18 cellular contexts compared by ENCODE assay signal in the genomic region with DNA sequence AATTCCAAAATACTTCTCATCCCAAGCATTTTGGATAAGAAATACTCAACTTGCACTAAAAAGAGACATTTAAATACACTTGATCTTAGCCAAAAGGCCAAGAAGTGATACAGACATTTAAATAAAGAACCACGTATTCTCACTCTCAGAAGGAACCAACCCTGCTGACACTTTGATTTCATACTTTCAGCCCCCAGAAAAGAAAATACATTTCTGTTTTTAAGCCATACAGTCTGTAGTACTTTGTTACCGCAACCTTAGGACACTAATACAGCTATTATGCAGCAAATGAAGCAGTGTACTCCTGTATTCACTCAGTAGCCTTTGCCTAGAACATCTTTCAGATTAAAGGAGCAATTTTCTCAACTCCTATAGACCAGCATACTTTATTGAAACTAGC.
A peak's percentile ranks its signal among the peaks of the same experiment; 100 is the strongest.
DNase-seq lines count a peak whose midpoint lies in the region; ATAC-seq lines count a peak whose summit lies in the region.
"Had no signal": no experiment of that assay in that cellular context is flagged by ENCODE, and none has a peak within 500 bp of the region (broad histone marks: within the 10 kb centered on the region; RNA-seq: fewer than 3 reads in every experiment).

No MANE protein-coding gene starts in this region.

- peaks cover 8 to 18% (median 11%) of the 10 kb centered on the region in 3 donors for H3K4me1 Mint-ChIP-seq in T-cell

- no peaks in the 10 kb centered on the region for H3K9me3 ChIP-seq in right cardiac atrium (ENCODE audit: control insufficient read depth, low read length)
- H3K9me3 ChIP-seq: adrenal gland, lower lobe of right lung, psoas muscle, thyroid gland had no signal

- H3K4me3 Mint-ChIP-seq in T-cell: no peak overlapping the region
- H3K4me3 Mint-ChIP-seq: activated CD4-positive, alpha-beta memory T cell treated with anti-CD3 and anti-CD28 coated beads for 36 hours; central memory CD8-positive, alpha-beta T cell; naive thymus-derived CD8-positive, alpha-beta T cell had no signal

- intact Hi-C loops in right cardiac atrium (cut with DNase I): loop anchor here in 1 of 4 donors (10.0 kb wide), 1 partner anchor 89 kb away; the partner anchor contains the start of gene TBC1D5

- no peaks in the 10 kb centered on the region for H3K36me3 Mint-ChIP-seq in T-cell
- H3K36me3 Mint-ChIP-seq: activated CD4-positive, alpha-beta memory T cell treated with anti-CD3 and anti-CD28 coated beads for 36 hours had no signal

- peak; percentile 63 for ATAC-seq in GM19035 (IDR thresholded peaks at IDR 0.05; ENCODE audit: unreplicated experiment)
- peak; percentile 81 for ATAC-seq in GM21786 (IDR thresholded peaks at IDR 0.05; ENCODE audit: unreplicated experiment)
- ATAC-seq in HG03108 (IDR thresholded peaks at IDR 0.05; ENCODE audit: unreplicated experiment): peak; percentile 69
- ATAC-seq in T-cell (replicated peaks in 1 of 4): no peak
- ATAC-seq in right cardiac atrium: no peak
- ATAC-seq: lower lobe of right lung; naive thymus-derived CD8-positive, alpha-beta T cell; psoas muscle had no signal

- H3K4me3 ChIP-seq in right cardiac atrium (ENCODE audit: low read length): no peak overlapping the region
- H3K4me3 ChIP-seq: adrenal gland, lower lobe of right lung, psoas muscle, thyroid gland had no signal

- no peaks in the 10 kb centered on the region for H3K9me3 Mint-ChIP-seq in T-cell
- H3K9me3 Mint-ChIP-seq: activated CD4-positive, alpha-beta memory T cell treated with anti-CD3 and anti-CD28 coated beads for 36 hours; central memory CD8-positive, alpha-beta T cell; naive thymus-derived CD8-positive, alpha-beta T cell had no signal

- no peaks in the 10 kb centered on the region for H3K4me1 ChIP-seq in right cardiac atrium (ENCODE audit: control insufficient read depth, insufficient read depth, low read length)
- H3K4me1 ChIP-seq: lower lobe of right lung, psoas muscle, thyroid gland had no signal

- H3K27me3 Mint-ChIP-seq in T-cell: no peaks in the 10 kb centered on the region
- H3K27me3 Mint-ChIP-seq: activated CD4-positive, alpha-beta memory T cell treated with anti-CD3 and anti-CD28 coated beads for 36 hours; central memory CD8-positive, alpha-beta T cell; naive thymus-derived CD8-positive, alpha-beta T cell had no signal

- no peak for DNase-seq in T-cell
- no peak for DNase-seq in right cardiac atrium
- no peak for DNase-seq in NCI-H146 (lab: John Stamatoyannopoulos, UW)
- DNase-seq in stimulated activated naive CD4-positive, alpha-beta T cell treated with Interleukin-2 at 50 U/mL for 16 hours (lab: John Stamatoyannopoulos, UW): no peak
- DNase-seq: activated CD4-positive, alpha-beta memory T cell treated with anti-CD3 and anti-CD28 coated beads for 36 hours; adrenal gland; GOT3; lower lobe of right lung; naive thymus-derived CD8-positive, alpha-beta T cell; NCI-H1105 treated with DMSO at 0.1 percent for 48 hours; NCI-H446; psoas muscle; thyroid gland had no signal

- 48% methylated on average over 2 of the region's 2 CpGs for WGBS in right cardiac atrium

- H3K27me3 ChIP-seq in right cardiac atrium (ENCODE audit: control insufficient read depth, insufficient read depth): no peaks in the 10 kb centered on the region
- H3K27me3 ChIP-seq: adrenal gland, thyroid gland had no signal

- H3K27ac Mint-ChIP-seq in T-cell: no peak overlapping the region
- H3K27ac Mint-ChIP-seq: activated CD4-positive, alpha-beta memory T cell treated with anti-CD3 and anti-CD28 coated beads for 36 hours; naive thymus-derived CD8-positive, alpha-beta T cell had no signal

- POLR2A ChIA-PET in T-cell (lab: Charles Lee): no interaction called here

- no peak overlapping the region for H3K27ac ChIP-seq in right cardiac atrium (ENCODE audit: low read length)
- H3K27ac ChIP-seq: adrenal gland, C4-2B, lower lobe of right lung, psoas muscle, thyroid gland had no signal

- CTCF ChIA-PET in T-cell (lab: Charles Lee): no interaction called here

Comparison
In these comparisons a context has a peak if more than half of its experiments do, and no peak if none do; other contexts are left out.
1. ATAC-seq: peak in GM19035 (single experiment), GM21786 (single experiment) and HG03108 (single experiment); none in T-cell (0 of 4) and right cardiac atrium (0 of 2).